In genomic region chr1:16535487-16535886, GRCh38 we compare ENCODE assay signal across 8 cellular contexts. TPM values are rescaled to one million over a fixed set of nuclear protein-coding genes. Genes with fewer than 3 reads are reported as not detected.
DNase-seq lines count a peak whose midpoint lies in the region; ATAC-seq and TF ChIP-seq lines count a peak whose summit lies in the region.
"Not testable (repeated sequence)": the region's sequence is repeated elsewhere in the genome, so short reads cannot be mapped to it uniquely, and the experiment has no call there.

No MANE protein-coding gene starts in this region.

- H3K27ac ChIP-seq in RWPE2 (ENCODE audit: poor library complexity, severe bottlenecking); mesodermal cell (ENCODE audit: low read depth, low read length, severe bottlenecking); psoas muscle; upper lobe of left lung: not testable (repeated sequence)

- intact Hi-C loops in psoas muscle (cut with DNase I): not testable (repeated sequence)

- TF ChIP-seq POLR2A in upper lobe of left lung (IDR thresholded peaks at IDR 0.05): not testable (repeated sequence)

- H3K9me3 ChIP-seq in RWPE2 (ENCODE audit: severe bottlenecking); iPS-15b (ENCODE audit: control insufficient read depth, insufficient read depth, low read length); mesodermal cell (ENCODE audit: control insufficient read depth, low read length); psoas muscle; upper lobe of left lung: not testable (repeated sequence)

- not testable (repeated sequence) for H3K36me3 ChIP-seq in RWPE2 (ENCODE audit: low read depth); iPS-15b (ENCODE audit: control insufficient read depth, insufficient read depth, low read length); mesodermal cell (ENCODE audit: control insufficient read depth, insufficient read depth, low read length); psoas muscle (ENCODE audit: insufficient read depth in 1 of 2, low read depth in 1 of 2); upper lobe of left lung

- in situ Hi-C loops in astrocyte of the spinal cord (cut with HindIII; ENCODE audit: low sequenced_read_pairs): not testable (repeated sequence)

- ATAC-seq in RWPE2 (ENCODE audit: low read depth); upper lobe of left lung (ENCODE audit: low FRiP score in 2 of 2): not testable (repeated sequence)
- ATAC-seq in psoas muscle: peak in 3 of 4 donors; percentile 42 to 51 (median 49)

- H3K27me3 ChIP-seq in RWPE2 (ENCODE audit: insufficient read depth, poor library complexity, severe bottlenecking): not testable (repeated sequence)
- H3K27me3 ChIP-seq in iPS-15b (ENCODE audit: control insufficient read depth, insufficient read depth, low read length) (peaks cover 13% of the 10 kb centered on the region), psoas muscle (ENCODE audit: insufficient read depth in 3 of 3, low read length in 2 of 3) (peaks cover 0 to 28% (median 2%) of the 10 kb centered on the region in 3 donors), upper lobe of left lung (peaks cover 0 to 12% (median 5%) of the 10 kb centered on the region in 4 donors)

- H3K9ac ChIP-seq in iPS-15b (ENCODE audit: low read depth, low read length): not testable (repeated sequence)

- not testable (repeated sequence) for TF ChIP-seq CTCF in RWPE2 (IDR thresholded peaks at IDR 0.05; ENCODE audit: poor library complexity, severe bottlenecking); astrocyte of the spinal cord (IDR thresholded peaks at IDR 0.05; ENCODE audit: low read depth, low read length); epithelial cell of proximal tubule (conservative IDR thresholded peaks at IDR 0.05; ENCODE audit: low read depth, low read length); psoas muscle (IDR thresholded peaks at IDR 0.05); upper lobe of left lung (IDR thresholded peaks at IDR 0.05)

- H3K4me1 ChIP-seq in RWPE2 (ENCODE audit: insufficient read depth, poor library complexity, severe bottlenecking); iPS-15b (ENCODE audit: control insufficient read depth, insufficient read depth, low read length); mesodermal cell (ENCODE audit: control insufficient read depth, insufficient read depth, low read length, poor library complexity, severe bottlenecking); psoas muscle: not testable (repeated sequence)
- peaks cover 3 to 15% (median 7%) of the 10 kb centered on the region in 4 donors for H3K4me1 ChIP-seq in upper lobe of left lung

- DNase-seq in EH (ENCODE audit: low read depth): peak; percentile 5
- DNase-seq in RWPE2 (ENCODE audit: low spot score); astrocyte of the spinal cord (ENCODE audit: low read depth, low spot score); epithelial cell of proximal tubule (ENCODE audit: low read depth): not testable (repeated sequence)
- DNase-seq in psoas muscle: peak in 1 of 2 donors; percentile 60
- peak in 1 of 2 donors; percentile 84 for DNase-seq in upper lobe of left lung

- 0 to 2% methylated on average over 11 to 13 of the region's 34 CpGs for WGBS in mesodermal cell (ENCODE audit: insufficient coverage in 2 of 2), 2 experiments
- 19 to 29% (median 24%) methylated on average over 25 to 33 of the region's 34 CpGs for WGBS in psoas muscle, 3 donors
- WGBS in upper lobe of left lung, 2 donors: 21 to 41% methylated on average over 16 to 24 of the region's 34 CpGs

- TF ChIP-seq EP300 in upper lobe of left lung (IDR thresholded peaks at IDR 0.05): not testable (repeated sequence)

- peak overlapping the region; percentile 21 for H3K4me3 ChIP-seq in RWPE2 (ENCODE audit: severe bottlenecking)
- H3K4me3 ChIP-seq in astrocyte of the spinal cord (ENCODE audit: low read depth, low read length): peak overlapping the region; percentile 45
- H3K4me3 ChIP-seq in epithelial cell of proximal tubule (ENCODE audit: low read depth, low read length): peak overlapping the region; percentile 33
- H3K4me3 ChIP-seq in iPS-15b (ENCODE audit: low read depth, low read length): peak overlapping the region; percentile 66
- peak overlapping the region; percentile 37 for H3K4me3 ChIP-seq in mesodermal cell (ENCODE audit: extremely low read depth, insufficient read depth, low read length, poor library complexity, severe bottlenecking)
- H3K4me3 ChIP-seq in psoas muscle: peak overlapping the region; percentile 48
- H3K4me3 ChIP-seq in upper lobe of left lung: peak overlapping the region in 3 of 4 donors; percentile 1 to 30 (median 3)

RNA-seq across cellular contexts. Expression of gene RNU1-1, which starts 21.4 kb away (rescaled TPM):
- total RNA-seq in epithelial cell of proximal tubule (under 0.01 TPM in 2 replicates), psoas muscle (1,000 to 10,000 TPM; 1,264 to 5,208 (median 3,151) TPM), upper lobe of left lung (over 10,000 TPM in 1 of 6 donors, 1,000 to 10,000 TPM in 2, under 1 TPM in 3; under 0.01 to 14,413 (median 1,360) TPM)
- 6,211 TPM for polyA plus RNA-seq in mesodermal cell (2013, experiment 1 of 2)
- 13,330 TPM for polyA plus RNA-seq in mesodermal cell (2013, experiment 2 of 2)
- not detected for polyA plus RNA-seq in psoas muscle

Comparison
In these comparisons a context has a peak if more than half of its experiments do, and no peak if none do; other contexts are left out.
1. H3K4me3 ChIP-seq: peak in every context shown above with its lines; median percentile 66 in iPS-15b; 48 in psoas muscle; 45 in astrocyte of the spinal cord; 37 in mesodermal cell; 33 in epithelial cell of proximal tubule; 21 in RWPE2; 3 in upper lobe of left lung.